Comparison of ENCODE assay signal across 10 cellular contexts in genomic region chr1:188715566-188715965, GRCh38.
DNase-seq lines count a peak whose midpoint lies in the region; ATAC-seq and TF ChIP-seq lines count a peak whose summit lies in the region.
"Had no signal": no experiment of that assay in that cellular context is flagged by ENCODE, and none has a peak within 500 bp of the region (broad histone marks: within the 10 kb centered on the region; RNA-seq: fewer than 3 reads in every experiment).

No MANE protein-coding gene starts in this region.

- ATAC-seq in HG03457 (IDR thresholded peaks at IDR 0.05; ENCODE audit: unreplicated experiment) (no peak), omental fat pad (ENCODE audit: low FRiP score) (no peak), right cardiac atrium (no peak)

- no peaks in the 10 kb centered on the region for H3K79me2 ChIP-seq in SK-N-SH (ENCODE audit: insufficient read depth)

- intact Hi-C loops in Calu3 (cut with micrococcal nuclease; ENCODE audit: unreplicated experiment), result loop anchor here (10.0 kb wide), 2 partner anchors 791 to 1301 kb away; no protein-coding TSS in a partner anchor
- intact Hi-C loops in right cardiac atrium (cut with DNase I), result no loop called here

- no peak overlapping the region for H3K27ac Mint-ChIP-seq in Calu3 (ENCODE audit: unreplicated experiment)

- no peak overlapping the region for H2AFZ ChIP-seq in SK-N-SH (ENCODE audit: low read depth)

- no peak overlapping the region for H3K9ac ChIP-seq in SK-N-SH

- no peaks in the 10 kb centered on the region for H3K36me3 Mint-ChIP-seq in Calu3 (ENCODE audit: insufficient read depth, unreplicated experiment)

- peak; percentile 10 for DNase-seq in Calu3
- no peak for DNase-seq in SK-N-SH
- DNase-seq in iPS-NIHi7 (ENCODE audit: extremely low spot score), result peak; percentile 14
- no peak for DNase-seq in omental fat pad (ENCODE audit: low spot score)
- DNase-seq in right cardiac atrium, result no peak
- DNase-seq: dermis blood vessel endothelial cell, NCI-H1930 had no signal

- H3K27ac ChIP-seq in SK-N-SH (ENCODE audit: low read depth in 2 of 2, low read length in 1 of 2) (no peak overlapping the region), right cardiac atrium (ENCODE audit: low read length) (no peak overlapping the region)
- H3K27ac ChIP-seq: skin epidermis had no signal

- H4K20me1 ChIP-seq in SK-N-SH (ENCODE audit: insufficient read depth), result no peaks in the 10 kb centered on the region

- no peaks in the 10 kb centered on the region for H3K4me1 ChIP-seq in SK-N-SH (ENCODE audit: control insufficient read depth in 1 of 2, insufficient read depth in 2 of 2, low read depth in 1 of 2, low read length in 1 of 2)
- H3K4me1 ChIP-seq in right cardiac atrium (ENCODE audit: control insufficient read depth, insufficient read depth, low read length), result no peaks in the 10 kb centered on the region

- H3F3A ChIP-seq in SK-N-SH (replicated peaks; ENCODE audit: insufficient read depth), result no peaks in the 10 kb centered on the region

- H3K4me3 ChIP-seq in SK-N-SH (ENCODE audit: low read depth in 2 of 2, low read length in 1 of 2), result no peak overlapping the region
- no peak overlapping the region for H3K4me3 ChIP-seq in right cardiac atrium (ENCODE audit: low read length)
- H3K4me3 ChIP-seq: skin epidermis had no signal

- no peaks in the 10 kb centered on the region for H3K27me3 Mint-ChIP-seq in Calu3 (ENCODE audit: unreplicated experiment)

- BruUV-seq in Calu3 (replicated peaks; lab: Mats Ljungman, UMichigan), result no TSS peak

- CTCF ChIA-PET in Calu3 (lab: Charles Lee), result no interaction called here
- CTCF ChIA-PET in SK-N-SH (lab: Yijun Ruan, JAX), result interaction anchor here (1.2 kb wide), 1 partner anchor 67 kb away, joined by 3 read pairs; no protein-coding TSS in a partner anchor

- POLR2A ChIA-PET in SK-N-SH (lab: Yijun Ruan, JAX), result no interaction called here

- TF ChIP-seq EP300 in Ishikawa (IDR thresholded peaks at IDR 0.05; ENCODE audit: borderline replicate concordance), result no peak
- no peak for TF ChIP-seq EP300 in SK-N-SH (IDR thresholded peaks at IDR 0.05; ENCODE audit: borderline replicate concordance in 1 of 2, low read depth in 1 of 2, low read length in 1 of 2)

- H3K9me3 ChIP-seq in SK-N-SH (no peaks in the 10 kb centered on the region), right cardiac atrium (ENCODE audit: control insufficient read depth, low read length) (no peaks in the 10 kb centered on the region)

- H3K4me1 Mint-ChIP-seq in Calu3 (ENCODE audit: low read depth, unreplicated experiment), result peaks cover 8% of the 10 kb centered on the region

- WGBS in SK-N-SH (ENCODE audit: low lambda C conversion rate), result 54% methylated on average over 1 of the region's 1 CpG
- 63% methylated on average over 1 of the region's 1 CpG for WGBS in right cardiac atrium

- no peaks in the 10 kb centered on the region for H3K36me3 ChIP-seq in SK-N-SH (replicated peaks in 1 of 2; ENCODE audit: control insufficient read depth in 1 of 2, insufficient read depth in 2 of 2, low read length in 1 of 2)

- no peaks in the 10 kb centered on the region for H3K9me3 Mint-ChIP-seq in Calu3 (ENCODE audit: low read depth, unreplicated experiment)

- H3K27me3 ChIP-seq in SK-N-SH (ENCODE audit: insufficient read depth) (no peaks in the 10 kb centered on the region), right cardiac atrium (ENCODE audit: control insufficient read depth, insufficient read depth) (no peaks in the 10 kb centered on the region)

- no peak overlapping the region for H3K4me2 ChIP-seq in SK-N-SH

- TF ChIP-seq RAD21 in Ishikawa (IDR thresholded peaks at IDR 0.05; ENCODE audit: low read depth) (peak; percentile 5; the same call in 1 of the 2 replicates), SK-N-SH (IDR thresholded peaks at IDR 0.05; ENCODE audit: low read length) (peak; percentile 23)

- no peaks in the 10 kb centered on the region for H3K9me2 ChIP-seq in SK-N-SH

- H3K4me3 Mint-ChIP-seq in Calu3 (ENCODE audit: low read depth, unreplicated experiment), result no peak overlapping the region

- peak; percentile 46 for TF ChIP-seq CTCF in Calu3 (IDR thresholded peaks at IDR 0.05; ENCODE audit: unreplicated experiment)
- TF ChIP-seq CTCF in SK-N-SH (IDR thresholded peaks at IDR 0.05), result peak; percentile 37; the same call in 1 of the 2 replicates
- no peak for TF ChIP-seq CTCF in omental fat pad (IDR thresholded peaks at IDR 0.05)

TF ChIP-seq in Ishikawa, 13 proteins besides CTCF, POLR2A, EP300 and RAD21 (continues in another document):
- no peak for TF ChIP-seq YY1 (IDR thresholded peaks at IDR 0.05; ENCODE audit: low read depth)
- TF ChIP-seq TCF12 (IDR thresholded peaks at IDR 0.05; ENCODE audit: low read depth), result no peak
- TF ChIP-seq FOXM1 (IDR thresholded peaks at IDR 0.05; ENCODE audit: borderline replicate concordance, low read depth), result no peak
- TF ChIP-seq TEAD4 (IDR thresholded peaks at IDR 0.05), result no peak
- TF ChIP-seq MAX (IDR thresholded peaks at IDR 0.05), result no peak
- no peak for TF ChIP-seq EGR1 (IDR thresholded peaks at IDR 0.05)
- TF ChIP-seq CREB1 (IDR thresholded peaks at IDR 0.05; ENCODE audit: low read depth), result no peak
- TF ChIP-seq REST (IDR thresholded peaks at IDR 0.05; ENCODE audit: low read depth), result no peak

TF ChIP-seq in SK-N-SH, 30 proteins besides CTCF, POLR2A, EP300 and RAD21:
- TF ChIP-seq FOXM1 (IDR thresholded peaks at IDR 0.05; ENCODE audit: low read depth) (no peak), TAF1 (IDR thresholded peaks at IDR 0.05; ENCODE audit: borderline replicate concordance, low read depth, low read length) (no peak), TEAD4 (IDR thresholded peaks at IDR 0.05; ENCODE audit: borderline replicate concordance, insufficient read depth) (no peak), EZH2phosphoT487 (IDR thresholded peaks at IDR 0.05; ENCODE audit: borderline replicate concordance, low read depth) (no peak), FOXJ3 (CRISPR knock-in tag; IDR thresholded peaks at IDR 0.05) (no peak), GABPA (IDR thresholded peaks at IDR 0.05; ENCODE audit: low read depth) (no peak), USF2 (IDR thresholded peaks at IDR 0.05; ENCODE audit: borderline replicate concordance, low read depth, low read length) (no peak), GATA2 (CRISPR knock-in tag; IDR thresholded peaks at IDR 0.05) (no peak), YY1 (IDR thresholded peaks at IDR 0.05; ENCODE audit: low read depth) (no peak), REST (IDR thresholded peaks at IDR 0.05; ENCODE audit: low read depth, low read length) (no peak), RFX5 (IDR thresholded peaks at IDR 0.05; ENCODE audit: low read length) (no peak)

Comparison
In these comparisons a context has a peak if more than half of its experiments do, and no peak if none do; other contexts are left out.
1. DNase-seq: peak in Calu3 (single experiment) and iPS-NIHi7 (single experiment); none in SK-N-SH (single experiment), omental fat pad (single experiment) and right cardiac atrium (0 of 3).
2. CTCF ChIP-seq: peak in Calu3 (single experiment) and SK-N-SH (single experiment); none in omental fat pad (0 of 3).